Comparison of ENCODE assay signal across 8 cellular contexts in genomic region chr22:20244744-20245576, GRCh38. TPM values are rescaled to one million over a fixed set of nuclear protein-coding genes. Genes with fewer than 3 reads are reported as not detected.
DNase-seq lines count a peak whose midpoint lies in the region; ATAC-seq, FAIRE-seq and TF ChIP-seq lines count a peak whose summit lies in the region.

No MANE protein-coding gene starts in this region.

- H3K9me3 Mint-ChIP-seq in activated naive CD8-positive, alpha-beta T cell treated with anti-CD3 and anti-CD28 coated beads, Interleukin-2, amount 50 U/mL, for 24 hours, result no peaks in the 10 kb centered on the region

- H3K4me3 ChIP-seq in HEK293 (ENCODE audit: low read depth, low read length) (no peak overlapping the region), spleen (peak overlapping the region in 1 of 8 donors; percentile 39)

- no peaks in the 10 kb centered on the region for H3K9me3 ChIP-seq in HEK293 (ENCODE audit: control insufficient read depth, insufficient read depth, low read depth, low read length)
- H3K9me3 ChIP-seq in spleen, result no peaks in the 10 kb centered on the region

- no peaks in the 10 kb centered on the region for H3K36me3 Mint-ChIP-seq in activated naive CD8-positive, alpha-beta T cell treated with anti-CD3 and anti-CD28 coated beads, Interleukin-2, amount 50 U/mL, for 24 hours (ENCODE audit: low read depth)

- peaks cover 0 to 17% of the 10 kb centered on the region in 2 experiments; a peak in 1 of 3 replicates for H3K36me3 ChIP-seq in HEK293 (ENCODE audit: control insufficient read depth in 2 of 2, insufficient read depth in 1 of 2, low read length in 2 of 2)
- peaks cover 0 to 13% (median 0%) of the 10 kb centered on the region in 6 donors for H3K36me3 ChIP-seq in spleen

- CTCF ChIA-PET in HEK293 (lab: Yijun Ruan, JAX), result interaction anchor here (2.0 to 2.6 kb wide), 2 partner anchors 7 to 88 kb away, joined by 9 to 11 read pairs; no protein-coding TSS in a partner anchor

- WGBS in spleen, 5 donors, result 19 to 44% (median 38%) methylated on average over 10 to 24 of the region's 24 CpGs

- DNase-seq in activated naive CD8-positive, alpha-beta T cell treated with anti-CD3 and anti-CD28 coated beads, Interleukin-2, amount 50 U/mL, for 24 hours, result peak; percentile 40
- DNase-seq in spleen, result peak; percentile 88
- DNase-seq in Ammon's horn (ENCODE audit: low spot score), result no peak
- no peak for DNase-seq in D721Med (ENCODE audit: insufficient read length, low spot score)

- peak; percentile 4 for ATAC-seq in activated naive CD8-positive, alpha-beta T cell treated with anti-CD3 and anti-CD28 coated beads, Interleukin-2, amount 50 U/mL, for 24 hours
- no peak for ATAC-seq in HG03432 (IDR thresholded peaks at IDR 0.05; ENCODE audit: unreplicated experiment)
- ATAC-seq in GM21381 (IDR thresholded peaks at IDR 0.05; ENCODE audit: unreplicated experiment), result no peak

- H3K4me3 Mint-ChIP-seq in activated naive CD8-positive, alpha-beta T cell treated with anti-CD3 and anti-CD28 coated beads, Interleukin-2, amount 50 U/mL, for 24 hours, result peak overlapping the region; percentile 42

- no peak overlapping the region for H3K27ac ChIP-seq in HEK293 (ENCODE audit: extremely low read depth, low read depth, low read length)
- peak overlapping the region; percentile 85; the same call in 1 of the 2 replicates for H3K27ac ChIP-seq in VCaP
- H3K27ac ChIP-seq in spleen, result peak overlapping the region; percentile 22 to 86 (median 76)

- no peak for FAIRE-seq in D721Med (lab: Jason Lieb, UNC)

- intact Hi-C loops in spleen (cut with DNase I; ENCODE audit: low total_unique reads), result no loop called here

- peak overlapping the region; percentile 78 for H3K27ac Mint-ChIP-seq in activated naive CD8-positive, alpha-beta T cell treated with anti-CD3 and anti-CD28 coated beads, Interleukin-2, amount 50 U/mL, for 24 hours

- no peak for TF ChIP-seq POLR2A in spleen (IDR thresholded peaks at IDR 0.05)

- H3K4me1 Mint-ChIP-seq in activated naive CD8-positive, alpha-beta T cell treated with anti-CD3 and anti-CD28 coated beads, Interleukin-2, amount 50 U/mL, for 24 hours, result peaks cover 34% of the 10 kb centered on the region

- no peaks in the 10 kb centered on the region for H3K27me3 ChIP-seq in spleen (replicated peaks in 1 of 7)

- POLR2A ChIA-PET in HEK293 (lab: Yijun Ruan, JAX), result no interaction called here

- H3K4me1 ChIP-seq in HEK293 (ENCODE audit: control insufficient read depth, insufficient read depth, low read length), result peaks cover 15% of the 10 kb centered on the region
- H3K4me1 ChIP-seq in spleen, result peaks cover 70 to 100% (median 90%) of the 10 kb centered on the region in 6 donors

- TF ChIP-seq CTCF in HEK293 (tag by site-specific recombination; IDR thresholded peaks at IDR 0.05) (no peak), VCaP (conservative IDR thresholded peaks at IDR 0.05) (no peak), spleen (IDR thresholded peaks at IDR 0.05 in 8 of 11, conservative IDR thresholded peaks at IDR 0.05 in 3 of 11) (no peak), D721Med (IDR thresholded peaks at IDR 0.05; ENCODE audit: insufficient read depth, missing control alignments) (no peak)

- H3K27me3 Mint-ChIP-seq in activated naive CD8-positive, alpha-beta T cell treated with anti-CD3 and anti-CD28 coated beads, Interleukin-2, amount 50 U/mL, for 24 hours, result no peaks in the 10 kb centered on the region

TF ChIP-seq in HEK293, 187 proteins besides CTCF, POLR2A, EP300 and RAD21 (continues in another document):
- TF ChIP-seq ZNF423 (tag by site-specific recombination; IDR thresholded peaks at IDR 0.05), result 0 out of 2 replicates have a peak, but pooled peaks have one; percentile 39
- peak; percentile 33; the same call in 1 of the 2 replicates for TF ChIP-seq GLIS2 (tag by site-specific recombination; IDR thresholded peaks at IDR 0.05)
- TF ChIP-seq ZNF398 (tag by site-specific recombination; IDR thresholded peaks at IDR 0.05), result peak; percentile 67
- TF ChIP-seq SP2 (tag by site-specific recombination; IDR thresholded peaks at IDR 0.05), result peak; percentile 35
- TF ChIP-seq IKZF3 (tag by site-specific recombination; IDR thresholded peaks at IDR 0.05), result peak; percentile 43; the same call in 1 of the 2 replicates
- no peak for TF ChIP-seq TRIM28 (IDR thresholded peaks at IDR 0.05; ENCODE audit: borderline replicate concordance, low read length)
- TF ChIP-seq ZNF600 (tag by site-specific recombination; IDR thresholded peaks at IDR 0.05), result peak; percentile 56; the same call in 1 of the 2 replicates
- TF ChIP-seq SETDB1 (IDR thresholded peaks at IDR 0.05; ENCODE audit: insufficient read length, low read length), result no peak
- TF ChIP-seq BCL6B (tag by site-specific recombination; IDR thresholded peaks at IDR 0.05), result no peak
- TF ChIP-seq ZNF792 (tag by site-specific recombination; IDR thresholded peaks at IDR 0.05), result no peak
- TF ChIP-seq ZIC2 (tag by site-specific recombination; IDR thresholded peaks at IDR 0.05), result peak; percentile 99
- TF ChIP-seq ZNF133 (tag by site-specific recombination; IDR thresholded peaks at IDR 0.05), result no peak
- TF ChIP-seq ZSCAN18 (tag by site-specific recombination; IDR thresholded peaks at IDR 0.05), result no peak
- TF ChIP-seq ZNF747 (tag by site-specific recombination; IDR thresholded peaks at IDR 0.05), result no peak
- TF ChIP-seq ZSCAN4 (tag by site-specific recombination; IDR thresholded peaks at IDR 0.05), result no peak
- TF ChIP-seq TCF7L2 (IDR thresholded peaks at IDR 0.05; ENCODE audit: borderline replicate concordance, low read depth, low read length), result no peak
- TF ChIP-seq ZBTB6 (tag by site-specific recombination; IDR thresholded peaks at IDR 0.05), result peak; percentile 71; the same call in 1 of the 2 replicates
- TF ChIP-seq KLF7 (tag by site-specific recombination; IDR thresholded peaks at IDR 0.05; ENCODE audit: borderline replicate concordance), result peak; percentile 31; the same call in 1 of the 2 replicates
- peak; percentile 65; the same call in 1 of the 2 replicates for TF ChIP-seq KLF1 (tag by site-specific recombination; IDR thresholded peaks at IDR 0.05)

RNA-seq across cellular contexts. Expression of gene RTN4R, which starts 23.2 kb away (rescaled TPM):
- 10 to 100 TPM in 2 of 7 donors, 1 to 10 TPM in 5; 4.5 to 11.8 (median 7.0) TPM for total RNA-seq in spleen
- 1 to 10 TPM; 1.5 to 6.5 (median 2.8) TPM for polyA plus RNA-seq in spleen

Comparison
In these comparisons a context has a peak if more than half of its experiments do, and no peak if none do; other contexts are left out.
1. DNase-seq: peak in activated naive CD8-positive, alpha-beta T cell treated with anti-CD3 and anti-CD28 coated beads, Interleukin-2, amount 50 U/mL, for 24 hours (single experiment) and spleen (single experiment); none in Ammon's horn (single experiment) and D721Med (single experiment).